Comparison of ENCODE assay signal across 1 cellular context in the genomic region with DNA sequence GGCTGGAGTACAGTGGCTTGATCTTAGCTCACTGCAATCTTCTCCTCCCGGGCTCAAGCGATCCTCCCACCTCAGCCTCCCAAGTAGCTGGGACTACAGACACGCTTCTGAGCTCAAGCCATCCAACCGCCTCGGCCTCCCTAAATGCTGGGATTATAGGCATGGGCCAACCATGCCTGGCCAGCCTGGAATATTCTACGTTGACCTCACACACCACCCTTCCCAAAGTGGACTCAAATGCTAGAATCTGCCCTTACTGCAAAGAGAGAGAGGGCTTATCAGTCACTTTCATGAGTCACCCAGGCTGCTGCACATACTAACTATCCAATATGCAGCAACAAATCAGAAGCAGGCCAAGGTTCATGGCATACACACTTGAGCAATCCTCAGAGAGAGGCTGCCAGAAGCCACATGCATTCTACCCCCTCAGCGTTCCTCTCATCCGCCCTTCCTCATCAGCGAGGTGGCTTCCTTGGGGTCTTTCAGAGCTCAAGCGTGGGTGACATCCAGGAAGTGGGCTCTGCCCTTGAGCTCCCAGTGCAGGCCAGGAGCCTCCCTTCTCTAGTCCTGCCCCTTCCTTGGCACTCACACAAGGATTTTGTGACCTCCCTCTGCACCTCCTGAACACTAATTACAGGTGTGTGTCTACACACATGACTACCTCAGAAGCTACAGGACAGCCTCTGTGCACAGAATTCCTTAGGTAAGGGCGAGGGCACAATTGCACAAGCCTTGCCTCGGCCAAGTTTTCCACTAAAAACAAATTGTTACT.
TF ChIP-seq lines count a peak whose summit lies in the region.

No MANE protein-coding gene starts in this region.

TF ChIP-seq in K562, 482 proteins besides CTCF, POLR2A, EP300 and RAD21 (continued from another document):
- TF ChIP-seq ZNF121 (CRISPR knock-in tag; conservative IDR thresholded peaks at IDR 0.05) (no peak), BCL6 (CRISPR knock-in tag; IDR thresholded peaks at IDR 0.05) (no peak), SMAD3 (CRISPR knock-in tag; conservative IDR thresholded peaks at IDR 0.05) (no peak), STAG1 (CRISPR knock-in tag; IDR thresholded peaks at IDR 0.05; ENCODE audit: borderline replicate concordance) (no peak), FIP1L1 (IDR thresholded peaks at IDR 0.05; ENCODE audit: low read depth, low read length, poor library complexity, severe bottlenecking) (no peak), CREM (IDR thresholded peaks at IDR 0.05; ENCODE audit: low read depth) (no peak), ZFX (CRISPR knock-in tag; IDR thresholded peaks at IDR 0.05) (no peak), ZNF41 (CRISPR knock-in tag; conservative IDR thresholded peaks at IDR 0.05) (no peak), ZC3H8 (IDR thresholded peaks at IDR 0.05) (no peak), BRD4 (IDR thresholded peaks at IDR 0.05) (no peak), IFI16 (CRISPR knock-in tag; IDR thresholded peaks at IDR 0.05) (no peak)
